In the genomic region with DNA sequence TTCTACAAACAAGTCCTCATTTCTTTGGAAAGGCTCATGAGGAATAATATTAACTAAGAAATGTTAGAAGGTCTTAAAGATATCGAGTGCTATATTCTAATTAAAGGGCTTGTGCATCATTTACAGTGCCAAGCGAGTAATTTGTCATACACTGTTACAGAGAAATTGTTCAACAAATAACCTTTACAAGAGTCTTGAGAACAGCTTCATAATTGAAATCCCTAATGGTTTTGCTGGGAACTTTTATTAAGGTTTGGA, we compare ENCODE assay signal across 16 cellular contexts.
"Had no signal": no experiment of that assay in that cellular context is flagged by ENCODE, and none has a peak within 500 bp of the region (broad histone marks: within the 10 kb centered on the region; RNA-seq: fewer than 3 reads in every experiment).

No MANE protein-coding gene starts in this region.

- H3K4me3 Mint-ChIP-seq: activated naive CD4-positive, alpha-beta T cell treated with anti-CD3 and anti-CD28 coated beads, Interleukin-2, amount 50 U/mL, for 24 hours; dendritic cell treated with granulocyte-macrophage colony-stimulating factor and Interleukin-4, amounts not matched to agents 40 ng/mL and 50 ng/mL, for 4 days; memory B cell; naive thymus-derived CD4-positive, alpha-beta T cell; stimulated activated naive B cell treated with anti-CD40 and anti-IgM and Interleukin-4, amounts not matched to agents 10 μg/mL and 1 μg/mL and 100 μg/mL, for 72 hours; T-helper 1 cell treated with Interleukin-12 subunit alpha and Interleukin-12 subunit beta and Interleukin-4 antibody, amounts not matched to agents 30 μg/mL and 1 μg/mL, for 36 hours had no signal

- H3K36me3 Mint-ChIP-seq: activated naive CD4-positive, alpha-beta T cell treated with anti-CD3 and anti-CD28 coated beads, Interleukin-2, amount 50 U/mL, for 24 hours; memory B cell; naive thymus-derived CD4-positive, alpha-beta T cell; stimulated activated naive B cell treated with anti-CD40 and anti-IgM and Interleukin-4, amounts not matched to agents 10 μg/mL and 1 μg/mL and 100 μg/mL, for 72 hours had no signal

- H3K36me3 ChIP-seq: left lung, thoracic aorta had no signal

- H3K4me3 ChIP-seq: left lung, mucosa of descending colon, thoracic aorta had no signal

- H3K27ac Mint-ChIP-seq: activated naive CD4-positive, alpha-beta T cell treated with anti-CD3 and anti-CD28 coated beads, Interleukin-2, amount 50 U/mL, for 24 hours; dendritic cell treated with granulocyte-macrophage colony-stimulating factor and Interleukin-4, amounts not matched to agents 40 ng/mL and 50 ng/mL, for 4 days; memory B cell; naive thymus-derived CD4-positive, alpha-beta T cell; stimulated activated naive B cell treated with anti-CD40 and anti-IgM and Interleukin-4, amounts not matched to agents 10 μg/mL and 1 μg/mL and 100 μg/mL, for 72 hours; T-helper 1 cell treated with Interleukin-12 subunit alpha and Interleukin-12 subunit beta and Interleukin-4 antibody, amounts not matched to agents 30 μg/mL and 1 μg/mL, for 36 hours had no signal

- H3K27me3 ChIP-seq: left lung had no signal

- DNase-seq: activated CD4-positive, alpha-beta T cell treated with anti-CD3 and anti-CD28 coated beads, Interleukin-2, amount 50 U/mL, for 48 hours; activated gamma-delta T cell; effector CD8-positive, alpha-beta T cell; foreskin melanocyte; glutamatergic neuron; kidney; left lung; mucosa of descending colon; naive thymus-derived CD4-positive, alpha-beta T cell; retina; stimulated activated naive B cell treated with anti-CD40 and anti-IgM and Interleukin-4, amounts not matched to agents 10 μg/mL and 1 μg/mL and 100 μg/mL, for 72 hours had no signal

- H3K4me1 ChIP-seq: left lung had no signal

- H3K9me3 Mint-ChIP-seq: activated naive CD4-positive, alpha-beta T cell treated with anti-CD3 and anti-CD28 coated beads, Interleukin-2, amount 50 U/mL, for 24 hours; dendritic cell treated with granulocyte-macrophage colony-stimulating factor and Interleukin-4, amounts not matched to agents 40 ng/mL and 50 ng/mL, for 4 days; memory B cell; naive thymus-derived CD4-positive, alpha-beta T cell; stimulated activated naive B cell treated with anti-CD40 and anti-IgM and Interleukin-4, amounts not matched to agents 10 μg/mL and 1 μg/mL and 100 μg/mL, for 72 hours; T-helper 1 cell treated with Interleukin-12 subunit alpha and Interleukin-12 subunit beta and Interleukin-4 antibody, amounts not matched to agents 30 μg/mL and 1 μg/mL, for 36 hours had no signal

- H3K27me3 Mint-ChIP-seq: dendritic cell treated with granulocyte-macrophage colony-stimulating factor and Interleukin-4, amounts not matched to agents 40 ng/mL and 50 ng/mL, for 4 days; memory B cell; stimulated activated naive B cell treated with anti-CD40 and anti-IgM and Interleukin-4, amounts not matched to agents 10 μg/mL and 1 μg/mL and 100 μg/mL, for 72 hours had no signal

- H3K9me3 ChIP-seq: left lung, mucosa of descending colon, thoracic aorta had no signal

- H3K4me1 Mint-ChIP-seq: activated naive CD4-positive, alpha-beta T cell treated with anti-CD3 and anti-CD28 coated beads, Interleukin-2, amount 50 U/mL, for 24 hours; memory B cell; naive thymus-derived CD4-positive, alpha-beta T cell; stimulated activated naive B cell treated with anti-CD40 and anti-IgM and Interleukin-4, amounts not matched to agents 10 μg/mL and 1 μg/mL and 100 μg/mL, for 72 hours had no signal

- H3K27ac ChIP-seq: left lung, thoracic aorta had no signal
